11 cellular contexts compared by ENCODE assay signal in the genomic region with DNA sequence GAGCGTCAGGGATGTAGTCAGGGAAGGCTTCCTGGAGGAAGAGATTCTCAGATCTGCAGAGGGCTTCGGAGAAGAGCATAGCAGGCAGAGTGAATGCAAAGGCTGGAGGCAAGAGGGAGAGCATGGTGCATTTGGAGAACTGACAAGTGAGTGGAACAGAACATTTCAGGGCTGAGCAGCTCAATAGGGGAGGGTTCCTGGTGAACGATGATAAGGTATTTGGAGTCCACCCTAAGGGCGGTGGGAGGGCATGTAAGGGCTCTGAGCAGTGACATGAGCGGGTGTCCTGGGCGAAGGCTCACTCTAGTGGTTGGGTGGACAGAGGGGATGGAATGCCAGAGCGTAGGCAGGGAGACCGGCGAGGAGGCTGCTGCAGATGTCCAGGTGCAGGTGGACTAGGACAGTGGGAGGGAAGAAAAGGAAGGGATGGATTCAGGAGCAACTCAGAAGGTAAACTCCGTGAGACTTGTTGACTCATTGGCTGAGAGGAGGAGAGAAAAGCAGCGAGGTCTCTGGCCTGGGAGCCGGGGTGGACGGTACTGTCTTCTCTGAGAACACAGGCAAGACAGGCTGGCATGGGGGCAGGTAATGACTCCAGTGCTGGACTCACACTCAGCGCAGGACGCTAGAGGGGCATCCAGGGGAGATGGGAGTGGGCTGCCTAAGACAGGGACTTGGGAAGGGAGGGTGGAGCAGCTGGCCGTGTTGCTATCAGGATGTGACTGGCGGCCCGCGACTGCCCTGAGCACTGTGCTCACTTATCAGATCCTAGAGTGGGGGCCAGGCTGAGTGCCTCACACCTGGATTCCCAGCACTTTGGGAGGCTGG. TPM values are rescaled to one million over a fixed set of nuclear protein-coding genes. Genes with fewer than 3 reads are reported as not detected.
DNase-seq lines count a peak whose midpoint lies in the region; ATAC-seq and TF ChIP-seq lines count a peak whose summit lies in the region.
"Had no signal": no experiment of that assay in that cellular context is flagged by ENCODE, and none has a peak within 500 bp of the region (broad histone marks: within the 10 kb centered on the region; RNA-seq: fewer than 3 reads in every experiment).

No MANE protein-coding gene starts in this region.

- H3K4me3 Mint-ChIP-seq in activated naive CD8-positive, alpha-beta T cell treated with anti-CD3 and anti-CD28 coated beads, Interleukin-2, amount 10 ng/mL, durations not matched to agents 7 days and 5 days = peak overlapping the region; percentile 57
- H3K4me3 Mint-ChIP-seq in neural progenitor cell = peak overlapping the region; percentile 78

- peaks cover 31% of the 10 kb centered on the region for H3K79me2 ChIP-seq in neural progenitor cell (ENCODE audit: low read depth)

- H3F3A ChIP-seq in neural progenitor cell (ENCODE audit: low read depth) = peaks cover 29% of the 10 kb centered on the region

- no peak overlapping the region for H3K4me2 ChIP-seq in neural progenitor cell

- peaks cover 3% of the 10 kb centered on the region for H3K27me3 Mint-ChIP-seq in activated naive CD8-positive, alpha-beta T cell treated with anti-CD3 and anti-CD28 coated beads, Interleukin-2, amount 10 ng/mL, durations not matched to agents 7 days and 5 days
- peaks cover 5% of the 10 kb centered on the region for H3K27me3 Mint-ChIP-seq in neural progenitor cell (ENCODE audit: insufficient read depth, low read depth)

- H2AFZ ChIP-seq in neural progenitor cell (replicated peaks) = no peak overlapping the region

- H3K36me3 ChIP-seq in neural progenitor cell = no peaks in the 10 kb centered on the region
- H3K36me3 ChIP-seq: vagina had no signal

- peaks cover 23% of the 10 kb centered on the region for H3K4me1 ChIP-seq in neural progenitor cell

- ATAC-seq in activated naive CD8-positive, alpha-beta T cell treated with anti-CD3 and anti-CD28 coated beads, Interleukin-2, amount 10 ng/mL, durations not matched to agents 7 days and 5 days (ENCODE audit: low read depth) = no peak
- ATAC-seq: right cardiac atrium had no signal

- no peak overlapping the region for H3K4me3 ChIP-seq in neural progenitor cell

- H3K9me3 ChIP-seq in neural progenitor cell (ENCODE audit: low read depth) = no peaks in the 10 kb centered on the region
- H3K9me3 ChIP-seq: vagina had no signal

- DNase-seq in NCI-H82 (lab: John Stamatoyannopoulos, UW) (peak; percentile 39), NCI-H82 treated with DMSO at 0.1 percent for 48 hours (lab: John Stamatoyannopoulos, UW; ENCODE audit: unreplicated experiment) (no peak), NCI-H146 treated with DMSO at 0.1 percent for 48 hours (lab: John Stamatoyannopoulos, UW; ENCODE audit: unreplicated experiment) (peak; percentile 60), neural progenitor cell (ENCODE audit: low spot score) (no peak), glomerular visceral epithelial cell (ENCODE audit: extremely low spot score) (no peak), SIG-M5 (lab: John Stamatoyannopoulos, UW) (no peak), 8988T (no peak)
- DNase-seq in activated naive CD8-positive, alpha-beta T cell treated with anti-CD3 and anti-CD28 coated beads, Interleukin-2, amount 10 ng/mL, durations not matched to agents 7 days and 5 days = no peak
- DNase-seq: NCI-H774 had no signal

- no peak for TF ChIP-seq CTCF in neural progenitor cell (IDR thresholded peaks at IDR 0.05)

- POLR2A ChIA-PET in activated naive CD8-positive, alpha-beta T cell treated with anti-CD3 and anti-CD28 coated beads, Interleukin-2, amount 10 ng/mL, durations not matched to agents 7 days and 5 days (lab: Charles Lee) = no interaction called here

- peaks cover 34% of the 10 kb centered on the region for H4K20me1 ChIP-seq in neural progenitor cell (ENCODE audit: low read depth)

- H3K36me3 Mint-ChIP-seq in activated naive CD8-positive, alpha-beta T cell treated with anti-CD3 and anti-CD28 coated beads, Interleukin-2, amount 10 ng/mL, durations not matched to agents 7 days and 5 days = peaks cover 4% of the 10 kb centered on the region
- peaks cover 5% of the 10 kb centered on the region for H3K36me3 Mint-ChIP-seq in neural progenitor cell

- no peak overlapping the region for H3K27ac ChIP-seq in neural progenitor cell

- H3K9ac ChIP-seq in neural progenitor cell = no peak overlapping the region

- H3K27ac Mint-ChIP-seq in activated naive CD8-positive, alpha-beta T cell treated with anti-CD3 and anti-CD28 coated beads, Interleukin-2, amount 10 ng/mL, durations not matched to agents 7 days and 5 days = no peak overlapping the region
- peak overlapping the region; percentile 51 for H3K27ac Mint-ChIP-seq in neural progenitor cell

- no peaks in the 10 kb centered on the region for H3K27me3 ChIP-seq in neural progenitor cell
- H3K27me3 ChIP-seq: vagina had no signal

- peaks cover 34% of the 10 kb centered on the region for H3K4me1 Mint-ChIP-seq in activated naive CD8-positive, alpha-beta T cell treated with anti-CD3 and anti-CD28 coated beads, Interleukin-2, amount 10 ng/mL, durations not matched to agents 7 days and 5 days
- H3K4me1 Mint-ChIP-seq in neural progenitor cell = peaks cover 34% of the 10 kb centered on the region

- no peaks in the 10 kb centered on the region for H3K9me3 Mint-ChIP-seq in activated naive CD8-positive, alpha-beta T cell treated with anti-CD3 and anti-CD28 coated beads, Interleukin-2, amount 10 ng/mL, durations not matched to agents 7 days and 5 days
- no peaks in the 10 kb centered on the region for H3K9me3 Mint-ChIP-seq in neural progenitor cell

RNA-seq across cellular contexts. Expression of gene PITPNA, which starts 1.4 kb away (rescaled TPM):
- total RNA-seq in activated naive CD8-positive, alpha-beta T cell treated with anti-CD3 and anti-CD28 coated beads, Interleukin-2, amount 10 ng/mL, durations not matched to agents 7 days and 5 days = 10 to 100 TPM; 38.4 to 48.3 TPM
- 25.3 and 29.6 TPM in 2 replicates for total RNA-seq in neural progenitor cell (ENCODE audit: low replicate concordance)

RNA-seq across cellular contexts. Expression of gene INPP5K, which starts 47.6 kb away (rescaled TPM):
- total RNA-seq in activated naive CD8-positive, alpha-beta T cell treated with anti-CD3 and anti-CD28 coated beads, Interleukin-2, amount 10 ng/mL, durations not matched to agents 7 days and 5 days = 10 to 100 TPM; 56.7 to 58.7 TPM
- 11.7 and 20.9 TPM in 2 replicates for total RNA-seq in neural progenitor cell (ENCODE audit: low replicate concordance)

Comparison
In these comparisons a context has a peak if more than half of its experiments do, and no peak if none do; other contexts are left out.
1. DNase-seq: peak in NCI-H82 (single experiment) and NCI-H146 treated with DMSO at 0.1 percent for 48 hours (single experiment); none in NCI-H82 treated with DMSO at 0.1 percent for 48 hours (single experiment), activated naive CD8-positive, alpha-beta T cell treated with anti-CD3 and anti-CD28 coated beads, Interleukin-2, amount 10 ng/mL, durations not matched to agents 7 days and 5 days (single experiment), neural progenitor cell (single experiment), glomerular visceral epithelial cell (single experiment), SIG-M5 (single experiment) and 8988T (single experiment).